ENCODE assay signal across 8 cellular contexts in genomic region chr15:99251436-99251821, GRCh38. TPM values are rescaled to one million over a fixed set of nuclear protein-coding genes. Genes with fewer than 3 reads are reported as not detected.
DNase-seq lines count a peak whose midpoint lies in the region; ATAC-seq and TF ChIP-seq lines count a peak whose summit lies in the region.

LRRC28 (plus strand) TSS chr15:99251481; CDS start chr15:99255958, 4,477 bp downstream.

- H3K4me1 Mint-ChIP-seq in CD4-positive, CD25-positive, alpha-beta regulatory T cell = peaks cover 23 to 30% (median 27%) of the 10 kb centered on the region in 4 donors
- H3K4me1 Mint-ChIP-seq in GM23338 (peaks cover 15% of the 10 kb centered on the region), activated B cell treated with CpG ODN at 0.5 μM for 24 hours (peaks cover 29% of the 10 kb centered on the region)

- H4K20me1 ChIP-seq in GM23338 (replicated peaks; ENCODE audit: insufficient read depth) = no peaks in the 10 kb centered on the region

- H3K27me3 Mint-ChIP-seq in CD4-positive, CD25-positive, alpha-beta regulatory T cell = peaks cover 4% of the 10 kb centered on the region
- peaks cover 3% of the 10 kb centered on the region for H3K27me3 Mint-ChIP-seq in GM23338 (ENCODE audit: insufficient read depth, low read depth, poor library complexity)
- no peaks in the 10 kb centered on the region for H3K27me3 Mint-ChIP-seq in activated B cell treated with CpG ODN at 0.5 μM for 24 hours

- DNase-seq in CD4-positive, CD25-positive, alpha-beta regulatory T cell = no peak
- DNase-seq in GM23338 (ENCODE audit: low spot score) = no peak
- no peak for DNase-seq in activated B cell treated with CpG ODN at 0.5 μM for 24 hours
- no peak for DNase-seq in Right ventricle myocardium inferior (ENCODE audit: missing footprints)
- no peak for DNase-seq in prostate gland (ENCODE audit: low spot score)
- DNase-seq in stimulated activated CD4-positive, alpha-beta T cell treated with anti-CD3 and anti-CD28 coated beads, Interleukin-4, amount 100 ng/mL, for 24 hours = no peak
- DNase-seq in OCI-M2 (lab: John Stamatoyannopoulos, UW; ENCODE audit: unreplicated experiment) = no peak

- peaks cover 27% of the 10 kb centered on the region for H3K79me2 ChIP-seq in GM23338 (replicated peaks; ENCODE audit: insufficient read depth)

- WGBS in prostate gland = 0% methylated on average over 31 of the region's 41 CpGs

- POLR2A ChIA-PET in activated B cell treated with CpG ODN at 0.5 μM for 24 hours (lab: Charles Lee) = interaction anchor here (0.6 to 1.9 kb wide), 14 partner anchors 9 to 1352 kb away, joined by 3 to 19 read pairs (median 4); partner anchors contain the start of genes ASB7, LINS1, LYSMD4 and SYNM

- CTCF ChIA-PET in activated B cell treated with CpG ODN at 0.5 μM for 24 hours (lab: Charles Lee) = interaction anchor here (1.4 to 1.6 kb wide), 3 partner anchors 21 to 505 kb away, joined by 3 to 7 read pairs (median 5); no protein-coding TSS in a partner anchor

- H3K9me3 Mint-ChIP-seq in CD4-positive, CD25-positive, alpha-beta regulatory T cell = peaks cover 0 to 6% (median 0%) of the 10 kb centered on the region in 7 donors
- H3K9me3 Mint-ChIP-seq in GM23338 = no peaks in the 10 kb centered on the region
- H3K9me3 Mint-ChIP-seq in activated B cell treated with CpG ODN at 0.5 μM for 24 hours = no peaks in the 10 kb centered on the region

- peaks cover 0 to 4% of the 10 kb centered on the region in 2 experiments for H3K9me3 ChIP-seq in CD4-positive, CD25-positive, alpha-beta regulatory T cell (ENCODE audit: control insufficient read depth in 2 of 2, low read length in 2 of 2)
- H3K9me3 ChIP-seq in prostate gland = no peaks in the 10 kb centered on the region

- peak within 1 kb of the TSS; percentile 85 to 94 (median 89) for H3K27ac Mint-ChIP-seq in CD4-positive, CD25-positive, alpha-beta regulatory T cell
- peak within 1 kb of the TSS; percentile 96 for H3K27ac Mint-ChIP-seq in GM23338
- H3K27ac Mint-ChIP-seq in activated B cell treated with CpG ODN at 0.5 μM for 24 hours = peak within 1 kb of the TSS; percentile 89

- peak within 1 kb of the TSS; percentile 82 for H3K4me3 ChIP-seq in CD4-positive, CD25-positive, alpha-beta regulatory T cell (ENCODE audit: low read depth, low read length)
- H3K4me3 ChIP-seq in GM23338 = peak within 1 kb of the TSS; percentile 76
- peak within 1 kb of the TSS; percentile 62 to 80 for H3K4me3 ChIP-seq in prostate gland

- no peak for TF ChIP-seq CTCF in GM23338 (conservative IDR thresholded peaks at IDR 0.05; ENCODE audit: low read depth in 2 of 2)
- no peak for TF ChIP-seq CTCF in activated B cell treated with CpG ODN at 0.5 μM for 24 hours (IDR thresholded peaks at IDR 0.05)
- no peak for TF ChIP-seq CTCF in prostate gland (IDR thresholded peaks at IDR 0.05)

- H3K36me3 Mint-ChIP-seq in CD4-positive, CD25-positive, alpha-beta regulatory T cell = no peaks in the 10 kb centered on the region
- H3K36me3 Mint-ChIP-seq in GM23338 (ENCODE audit: low read depth) (no peaks in the 10 kb centered on the region), activated B cell treated with CpG ODN at 0.5 μM for 24 hours (ENCODE audit: low read depth) (peaks cover 6% of the 10 kb centered on the region)

- H3F3A ChIP-seq in GM23338 (replicated peaks; ENCODE audit: low read depth) = peaks cover 5% of the 10 kb centered on the region; the same call in 1 of the 2 replicates

- peak within 1 kb of the TSS; percentile 68 for H3K27ac ChIP-seq in CD4-positive, CD25-positive, alpha-beta regulatory T cell (ENCODE audit: insufficient read depth, low read length, poor library complexity, severe bottlenecking)
- H3K27ac ChIP-seq in GM23338 (ENCODE audit: low read depth) (peak within 1 kb of the TSS; percentile 82), prostate gland (peak within 1 kb of the TSS; percentile 92 to 94)

- peaks cover 6% of the 10 kb centered on the region for H3K36me3 ChIP-seq in CD4-positive, CD25-positive, alpha-beta regulatory T cell (ENCODE audit: control insufficient read depth, insufficient read depth, low read length)
- H3K36me3 ChIP-seq in GM23338 (ENCODE audit: insufficient read depth) = no peaks in the 10 kb centered on the region
- H3K36me3 ChIP-seq in prostate gland = no peaks in the 10 kb centered on the region

- ATAC-seq in CD4-positive, CD25-positive, alpha-beta regulatory T cell (ENCODE audit: low read depth in 2 of 2) = no peak
- ATAC-seq in GM23338 = peak; percentile 87
- peak; percentile 12 for ATAC-seq in activated B cell treated with CpG ODN at 0.5 μM for 24 hours (ENCODE audit: low read depth)
- ATAC-seq in Right ventricle myocardium inferior = no peak
- no peak for ATAC-seq in GM19397 (IDR thresholded peaks at IDR 0.05; ENCODE audit: unreplicated experiment)

- H3K27me3 ChIP-seq in CD4-positive, CD25-positive, alpha-beta regulatory T cell (ENCODE audit: control insufficient read depth, insufficient read depth, low read length) = no peaks in the 10 kb centered on the region
- no peaks in the 10 kb centered on the region for H3K27me3 ChIP-seq in GM23338 (ENCODE audit: insufficient read depth)
- no peaks in the 10 kb centered on the region for H3K27me3 ChIP-seq in prostate gland (replicated peaks; ENCODE audit: insufficient read depth)

- H3K4me3 Mint-ChIP-seq in CD4-positive, CD25-positive, alpha-beta regulatory T cell = peak within 1 kb of the TSS in 3 of 4 donors; percentile 93 to 97 (median 94)
- H3K4me3 Mint-ChIP-seq in GM23338 (no peak within 1 kb of the TSS; the same call in 2 of the 3 replicates), activated B cell treated with CpG ODN at 0.5 μM for 24 hours (peak within 1 kb of the TSS; percentile 91)

- peak within 1 kb of the TSS; percentile 66; the same call in 1 of the 2 replicates for H2AFZ ChIP-seq in GM23338

- H3K4me2 ChIP-seq in GM23338 = peak within 1 kb of the TSS; percentile 88

- no peaks in the 10 kb centered on the region for H3K9me2 ChIP-seq in GM23338 (ENCODE audit: insufficient read depth)

- peak; percentile 91 for TF ChIP-seq POLR2A in prostate gland (IDR thresholded peaks at IDR 0.05)

- intact Hi-C loops in activated B cell treated with CpG ODN at 0.5 μM for 24 hours (cut with micrococcal nuclease) (loop anchor here (1.0 to 5.0 kb wide), 5 partner anchors 482 to 1351 kb away; partner anchors contain the start of genes ASB7, IGF1R, LINS1 and LYSMD4), Right ventricle myocardium inferior (cut with DNase I) (no loop called here), prostate gland (cut with DNase I) (no loop called here)

- H3K4me1 ChIP-seq in CD4-positive, CD25-positive, alpha-beta regulatory T cell (ENCODE audit: control insufficient read depth, insufficient read depth, low read length, poor library complexity, severe bottlenecking) = peaks cover 17% of the 10 kb centered on the region
- H3K4me1 ChIP-seq in GM23338 (ENCODE audit: insufficient read depth) (peaks cover 10% of the 10 kb centered on the region; the same call in 1 of the 2 replicates), prostate gland (replicated peaks) (peaks cover 5% of the 10 kb centered on the region)

TF ChIP-seq in GM23338, 12 proteins besides CTCF, POLR2A, EP300 and RAD21 (continues in another document):
- no peak for TF ChIP-seq STAT1 (IDR thresholded peaks at IDR 0.05; ENCODE audit: unreplicated experiment)

RNA-seq across cellular contexts. Expression of gene LRRC28, which starts in this region (rescaled TPM):
- 12.5 TPM for total RNA-seq in CD4-positive, CD25-positive, alpha-beta regulatory T cell
- 10 to 100 TPM; 23.3 to 43.3 (median 32.3) TPM for polyA plus RNA-seq in CD4-positive, CD25-positive, alpha-beta regulatory T cell
- 26.7 and 28.4 TPM in 2 replicates for total RNA-seq in GM23338 (2014; rRNA removed; shearing (Covaris generic))
- polyA plus RNA-seq in GM23338 (2016; fragmentation: Nextera tagmentation; extraction: Ambion mirVana) = 12.2 and 12.9 TPM in 2 replicates
- total RNA-seq in activated B cell treated with CpG ODN at 0.5 μM for 24 hours (20.1 and 21.2 TPM in 2 replicates), Right ventricle myocardium inferior (18.7 TPM), prostate gland (10 to 100 TPM; 16.0 to 36.8 TPM)

Comparison
In these comparisons a context has a peak if more than half of its experiments do, and no peak if none do; other contexts are left out.
1. ATAC-seq: peak in GM23338 (single experiment) and activated B cell treated with CpG ODN at 0.5 μM for 24 hours (single experiment); none in CD4-positive, CD25-positive, alpha-beta regulatory T cell (0 of 2), Right ventricle myocardium inferior (single experiment) and GM19397 (single experiment).
2. Peak in every context shown above with its lines, with median percentiles within 50 percentile points of each other: H3K27ac ChIP-seq, H3K4me3 ChIP-seq and H3K27ac Mint-ChIP-seq.